1 cellular context compared by ENCODE assay signal in genomic region chr17:40931311-40931710, GRCh38.
TF ChIP-seq lines count a peak whose summit lies in the region.

No MANE protein-coding gene starts in this region.

TF ChIP-seq in A549, 52 proteins besides CTCF, POLR2A, EP300 and RAD21 (continued from another document):
- TF ChIP-seq SMC3 (IDR thresholded peaks at IDR 0.05) = no peak
TF ChIP-seq in A549: peak in this region for 1.
